26 cellular contexts compared by ENCODE assay signal in the genomic region with DNA sequence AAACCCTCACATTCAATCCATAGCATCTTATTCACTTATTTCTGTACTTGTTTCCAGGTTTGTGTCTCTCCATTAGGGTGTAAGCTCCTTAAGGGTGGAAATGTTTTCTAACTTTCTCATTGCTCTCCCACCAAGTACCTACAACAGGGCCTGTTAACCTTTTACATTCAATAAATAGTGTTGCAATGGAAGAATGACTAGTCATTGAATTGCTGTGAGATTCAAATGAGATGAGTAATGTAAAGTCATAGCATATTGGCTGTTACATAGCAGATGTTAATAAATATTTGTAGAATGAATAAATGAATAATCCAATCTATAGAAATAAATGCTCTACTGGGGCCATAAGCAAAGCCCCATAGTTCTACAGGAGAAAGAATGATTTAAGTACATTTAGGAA.
DNase-seq lines count a peak whose midpoint lies in the region; ATAC-seq and TF ChIP-seq lines count a peak whose summit lies in the region.
"Had no signal": no experiment of that assay in that cellular context is flagged by ENCODE, and none has a peak within 500 bp of the region (broad histone marks: within the 10 kb centered on the region; RNA-seq: fewer than 3 reads in every experiment).

No MANE protein-coding gene starts in this region.

- H3K4me3 ChIP-seq in AG10803 (ENCODE audit: low read length) (no peak overlapping the region), mammary epithelial cell (replicated peaks in 1 of 3; ENCODE audit: insufficient read depth in 1 of 3, low read depth in 2 of 3, low read length in 3 of 3) (no peak overlapping the region), fibroblast of villous mesenchyme (ENCODE audit: low read depth, low read length) (no peak overlapping the region), ascending aorta (no peak overlapping the region)
- H3K4me3 ChIP-seq: cardiac muscle cell, GM23338, left ventricle myocardium inferior, ovary, spleen, vagina had no signal

- TF ChIP-seq CTCF in AG10803 (conservative IDR thresholded peaks at IDR 0.05; ENCODE audit: low read length) (no peak), mammary epithelial cell (conservative IDR thresholded peaks at IDR 0.05 in 1 of 2, IDR thresholded peaks at IDR 0.05 in 1 of 2; ENCODE audit: extremely low read depth in 1 of 2, insufficient read depth in 1 of 2, low read depth in 1 of 2, low read length in 2 of 2) (no peak), fibroblast of villous mesenchyme (IDR thresholded peaks at IDR 0.05; ENCODE audit: insufficient read depth, low read depth, low read length) (no peak), ascending aorta (IDR thresholded peaks at IDR 0.05) (no peak)

- H3K4me1 ChIP-seq in mammary epithelial cell (ENCODE audit: insufficient read depth, low read length) = peaks cover 14% of the 10 kb centered on the region
- H3K4me1 ChIP-seq in ascending aorta = no peaks in the 10 kb centered on the region
- H3K4me1 ChIP-seq: left ventricle myocardium inferior, vagina had no signal

- no peaks in the 10 kb centered on the region for H3K27me3 ChIP-seq in mammary epithelial cell (ENCODE audit: insufficient read depth, low read length)
- no peaks in the 10 kb centered on the region for H3K27me3 ChIP-seq in ascending aorta
- H3K27me3 ChIP-seq: cardiac muscle cell, ovary, spleen, vagina had no signal

- peak overlapping the region; percentile 5 for H3K4me2 ChIP-seq in mammary epithelial cell (ENCODE audit: insufficient read depth, low read depth, low read length)
- H3K4me2 ChIP-seq: GM23338 had no signal

- intact Hi-C loops in mammary epithelial cell (cut with micrococcal nuclease) = no loop called here
- intact Hi-C loops in ascending aorta (cut with DNase I) = no loop called here

- no peaks in the 10 kb centered on the region for H3K9me3 ChIP-seq in mammary epithelial cell (replicated peaks; ENCODE audit: insufficient read depth, low read length)
- H3K9me3 ChIP-seq in ascending aorta = no peaks in the 10 kb centered on the region
- H3K9me3 ChIP-seq: left ventricle myocardium inferior, ovary, spleen, vagina had no signal

- DNase-seq in AG10803 (ENCODE audit: low read depth) (peak; percentile 51), HT1080 (ENCODE audit: low read depth) (peak; percentile 33), mammary epithelial cell (peak; percentile 61), fibroblast of villous mesenchyme (ENCODE audit: low read depth) (peak; percentile 22), NCI-H446 treated with DMSO at 0.1 percent for 48 hours (lab: John Stamatoyannopoulos, UW) (no peak), substantia nigra (lab: John Stamatoyannopoulos, UW) (no peak), ascending aorta (ENCODE audit: low spot score in 2 of 2) (no peak)
- DNase-seq: activated CD4-positive, alpha-beta T cell treated with anti-CD3 and anti-CD28 coated beads for 48 hours; activated T-cell treated with anti-CD3 and anti-CD28 coated beads, Interleukin-2, amount 50 U/mL, for 4 hours; hippocampal formation; KG1; left ventricle myocardium inferior; midbrain; naive thymus-derived CD8-positive, alpha-beta T cell; NCI-H1694; NCI-H2171; NCI-H524 treated with DMSO at 0.1 percent for 48 hours; ovary; spleen; stimulated activated CD4-positive, alpha-beta T cell treated with anti-CD3 and anti-CD28 coated beads, Interleukin-4, amount 100 ng/mL, for 1 hour; stimulated activated naive B cell treated with anti-CD40 and anti-IgM and Interleukin-4, amounts not matched to agents 10 μg/mL and 1 μg/mL and 100 μg/mL, for 72 hours; T-helper 2 cell had no signal

- H3K27ac ChIP-seq in mammary epithelial cell (ENCODE audit: insufficient read depth, low read depth, low read length) (no peak overlapping the region), substantia nigra (ENCODE audit: low read depth, low read length, poor library complexity, severe bottlenecking) (no peak overlapping the region), ascending aorta (no peak overlapping the region)
- H3K27ac ChIP-seq: cardiac muscle cell, left ventricle myocardium inferior, ovary, spleen, vagina had no signal

- ATAC-seq in GM19397 (IDR thresholded peaks at IDR 0.05; ENCODE audit: unreplicated experiment) = no peak
- ATAC-seq: activated T-cell treated with anti-CD3 and anti-CD28 coated beads, Interleukin-2, amount 50 U/mL, for 4 hours; GM23338; naive thymus-derived CD8-positive, alpha-beta T cell; stimulated activated naive B cell treated with anti-CD40 and anti-IgM and Interleukin-4, amounts not matched to agents 10 μg/mL and 1 μg/mL and 100 μg/mL, for 72 hours had no signal

- dilution Hi-C loops in mammary epithelial cell (cut with HindIII; ENCODE audit: low sequenced_read_pairs) = no loop called here

- H3K36me3 ChIP-seq in mammary epithelial cell (ENCODE audit: insufficient read depth, low read length) (no peaks in the 10 kb centered on the region), ascending aorta (no peaks in the 10 kb centered on the region)
- H3K36me3 ChIP-seq: cardiac muscle cell, left ventricle myocardium inferior, ovary, spleen, vagina had no signal

- CTCF ChIA-PET in mammary epithelial cell (lab: Charles Lee; ENCODE audit: low non-redundant PET) = no interaction called here

- no TSS peak for BruUV-seq in mammary epithelial cell (replicated peaks; lab: Mats Ljungman, UMichigan)

- H4K20me1 ChIP-seq in mammary epithelial cell (ENCODE audit: insufficient read depth, low read length) = no peaks in the 10 kb centered on the region

- in situ Hi-C loops in mammary epithelial cell (cut with MboI; ENCODE audit: low sequenced_read_pairs in 2 of 2) = no loop called here

- H3K79me2 ChIP-seq in mammary epithelial cell (ENCODE audit: insufficient read depth, low read length) = no peaks in the 10 kb centered on the region

- no peak overlapping the region for H2AFZ ChIP-seq in mammary epithelial cell (ENCODE audit: low read depth, low read length)
- H2AFZ ChIP-seq: GM23338 had no signal

- no peak overlapping the region for H3K9ac ChIP-seq in mammary epithelial cell (ENCODE audit: insufficient read depth, low read length)

Comparison
In these comparisons a context has a peak if more than half of its experiments do, and no peak if none do; other contexts are left out.
1. DNase-seq: peak in AG10803 (single experiment), HT1080 (single experiment), mammary epithelial cell (single experiment) and fibroblast of villous mesenchyme (single experiment); none in NCI-H446 treated with DMSO at 0.1 percent for 48 hours (single experiment), substantia nigra (0 of 49) and ascending aorta (0 of 2).